Comparison of ENCODE assay signal across 7 cellular contexts in genomic region chr15:87682527-87682926, GRCh38.
"Had no signal": no experiment of that assay in that cellular context is flagged by ENCODE, and none has a peak within 500 bp of the region (broad histone marks: within the 10 kb centered on the region; RNA-seq: fewer than 3 reads in every experiment).

No MANE protein-coding gene starts in this region.

- DNase-seq: GM23248, GOT3, H7, HFFc6 had no signal

- H3K36me3 ChIP-seq: HAP-1 had no signal

- H3K9ac ChIP-seq: GM23248 had no signal

- FAIRE-seq: HepG2 had no signal

- H3K4me1 ChIP-seq: HAP-1 had no signal

- ATAC-seq: HCT116, HepG2 had no signal

- H3K27ac ChIP-seq: GM23248 had no signal

- H2AFZ ChIP-seq: GM23248 had no signal

- H3K4me3 ChIP-seq: GM23248, HAP-1 had no signal
